Comparison of ENCODE assay signal across 21 cellular contexts in the genomic region with DNA sequence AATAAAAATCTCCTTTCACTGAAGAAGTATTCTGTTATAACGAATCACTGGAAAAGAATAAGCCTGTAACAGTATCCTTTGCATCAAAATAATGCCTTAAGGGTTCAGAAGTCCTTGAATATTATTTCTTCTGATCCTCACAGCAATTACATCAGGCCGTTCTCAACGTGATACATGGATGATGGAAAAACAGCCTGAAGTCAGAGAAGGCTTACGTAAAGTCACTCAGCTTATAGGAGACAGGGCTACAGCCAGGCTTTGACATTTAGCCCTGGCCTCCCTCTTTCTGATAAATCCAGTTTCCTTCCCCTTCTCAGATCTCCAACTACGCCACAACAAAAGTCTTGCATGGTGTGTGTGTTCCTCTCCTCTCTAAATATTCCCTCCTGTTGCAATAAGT.
DNase-seq lines count a peak whose midpoint lies in the region; ATAC-seq and TF ChIP-seq lines count a peak whose summit lies in the region.
"Had no signal": no experiment of that assay in that cellular context is flagged by ENCODE, and none has a peak within 500 bp of the region (broad histone marks: within the 10 kb centered on the region; RNA-seq: fewer than 3 reads in every experiment).

No MANE protein-coding gene starts in this region.

- H3K36me3 ChIP-seq in adipocyte (ENCODE audit: control insufficient read depth, insufficient read depth, low read length, severe bottlenecking) (no peaks in the 10 kb centered on the region), neutrophil (no peaks in the 10 kb centered on the region), SK-N-SH (replicated peaks in 1 of 2; ENCODE audit: control insufficient read depth in 1 of 2, insufficient read depth in 2 of 2, low read length in 1 of 2) (no peaks in the 10 kb centered on the region)
- H3K36me3 ChIP-seq: HAP-1 had no signal

- no peaks in the 10 kb centered on the region for H3F3A ChIP-seq in SK-N-SH (replicated peaks; ENCODE audit: insufficient read depth)

- POLR2A ChIA-PET in SK-N-SH (lab: Yijun Ruan, JAX): no interaction called here

- H3K4me1 ChIP-seq in adipocyte (ENCODE audit: control insufficient read depth, insufficient read depth, low read length): no peaks in the 10 kb centered on the region
- peaks cover 5 to 12% of the 10 kb centered on the region in 2 experiments for H3K4me1 ChIP-seq in neutrophil (ENCODE audit: control insufficient read depth in 1 of 2, insufficient read depth in 1 of 2, low read depth in 1 of 2, low read length in 1 of 2)
- H3K4me1 ChIP-seq in SK-N-SH (ENCODE audit: control insufficient read depth in 1 of 2, insufficient read depth in 2 of 2, low read depth in 1 of 2, low read length in 1 of 2): no peaks in the 10 kb centered on the region
- H3K4me1 ChIP-seq: A549 had no signal

- no peaks in the 10 kb centered on the region for H3K9me2 ChIP-seq in SK-N-SH

- DNase-seq in GDM1 (lab: John Stamatoyannopoulos, UW) (peak; percentile 47), MV-4-11 (lab: John Stamatoyannopoulos, UW) (peak; percentile 24), adipocyte (ENCODE audit: low read depth) (peak; percentile 48), NCI-H2029 treated with DMSO at 0.1 percent for 48 hours (lab: John Stamatoyannopoulos, UW) (no peak), SK-N-SH (no peak)
- DNase-seq: CD4-positive, alpha-beta T cell; DMS79 treated with DMSO at 0.1 percent for 48 hours; MM.1S; NCI-H1092 treated with DMSO at 0.1 percent for 48 hours; NCI-H146; NCI-H2081 treated with DMSO at 0.1 percent for 48 hours; NCI-H510A treated with DMSO at 0.1 percent for 48 hours; NCI-H82; PC-3; RPMI8226; SHP77 treated with DMSO at 0.1 percent for 48 hours had no signal

- H3K4me2 ChIP-seq in SK-N-SH: no peak overlapping the region
- H3K4me2 ChIP-seq: A549 had no signal

- no peaks in the 10 kb centered on the region for H4K20me1 ChIP-seq in SK-N-SH (ENCODE audit: insufficient read depth)

- no peak for TF ChIP-seq RAD21 in SK-N-SH (IDR thresholded peaks at IDR 0.05; ENCODE audit: low read length)

- H3K27me3 ChIP-seq in adipocyte (replicated peaks; ENCODE audit: control insufficient read depth, insufficient read depth, low read length): no peaks in the 10 kb centered on the region
- H3K27me3 ChIP-seq in neutrophil: no peaks in the 10 kb centered on the region
- no peaks in the 10 kb centered on the region for H3K27me3 ChIP-seq in SK-N-SH (ENCODE audit: insufficient read depth)

- 84% methylated on average over 5 of the region's 5 CpGs for WGBS in SK-N-SH (ENCODE audit: low lambda C conversion rate)

- TF ChIP-seq CTCF in neutrophil (IDR thresholded peaks at IDR 0.05) (no peak), SK-N-SH (IDR thresholded peaks at IDR 0.05) (no peak)

- H3K9me3 ChIP-seq in adipocyte (ENCODE audit: control insufficient read depth, low read length): no peaks in the 10 kb centered on the region
- H3K9me3 ChIP-seq in neutrophil: no peaks in the 10 kb centered on the region
- H3K9me3 ChIP-seq in SK-N-SH: no peaks in the 10 kb centered on the region
- H3K9me3 ChIP-seq: A549, HAP-1 had no signal

- 0 out of 2 replicates have a peak, but pooled peaks cover 4% of the 10 kb centered on the region for H3K79me2 ChIP-seq in SK-N-SH (ENCODE audit: insufficient read depth)

- CTCF ChIA-PET in SK-N-SH (lab: Yijun Ruan, JAX): interaction anchor here (1.2 kb wide), 1 partner anchor 12 kb away, joined by 3 read pairs; no protein-coding TSS in a partner anchor

- no peak overlapping the region for H2AFZ ChIP-seq in SK-N-SH (ENCODE audit: low read depth)

- H3K27ac ChIP-seq in neutrophil (peak overlapping the region; percentile 49), SK-N-SH (ENCODE audit: low read depth in 2 of 2, low read length in 1 of 2) (no peak overlapping the region)
- H3K27ac ChIP-seq: A549, HL-60 had no signal

- ATAC-seq in GM21825 (IDR thresholded peaks at IDR 0.05; ENCODE audit: unreplicated experiment): no peak
- ATAC-seq: A549, PC-3 had no signal

- no peak for TF ChIP-seq EP300 in SK-N-SH (IDR thresholded peaks at IDR 0.05; ENCODE audit: borderline replicate concordance in 1 of 2, low read depth in 1 of 2, low read length in 1 of 2)

- no peak overlapping the region for H3K4me3 ChIP-seq in adipocyte (ENCODE audit: low read length)
- no peak overlapping the region for H3K4me3 ChIP-seq in neutrophil (ENCODE audit: low read depth in 1 of 2, low read length in 1 of 2)
- H3K4me3 ChIP-seq in SK-N-SH (ENCODE audit: low read depth in 2 of 2, low read length in 1 of 2): no peak overlapping the region
- H3K4me3 ChIP-seq: A549, HAP-1 had no signal

- H3K9ac ChIP-seq in adipocyte (ENCODE audit: low read length) (no peak overlapping the region), SK-N-SH (no peak overlapping the region)

TF ChIP-seq in SK-N-SH, 30 proteins besides CTCF, POLR2A, EP300 and RAD21:
- TF ChIP-seq, protein P1, sequence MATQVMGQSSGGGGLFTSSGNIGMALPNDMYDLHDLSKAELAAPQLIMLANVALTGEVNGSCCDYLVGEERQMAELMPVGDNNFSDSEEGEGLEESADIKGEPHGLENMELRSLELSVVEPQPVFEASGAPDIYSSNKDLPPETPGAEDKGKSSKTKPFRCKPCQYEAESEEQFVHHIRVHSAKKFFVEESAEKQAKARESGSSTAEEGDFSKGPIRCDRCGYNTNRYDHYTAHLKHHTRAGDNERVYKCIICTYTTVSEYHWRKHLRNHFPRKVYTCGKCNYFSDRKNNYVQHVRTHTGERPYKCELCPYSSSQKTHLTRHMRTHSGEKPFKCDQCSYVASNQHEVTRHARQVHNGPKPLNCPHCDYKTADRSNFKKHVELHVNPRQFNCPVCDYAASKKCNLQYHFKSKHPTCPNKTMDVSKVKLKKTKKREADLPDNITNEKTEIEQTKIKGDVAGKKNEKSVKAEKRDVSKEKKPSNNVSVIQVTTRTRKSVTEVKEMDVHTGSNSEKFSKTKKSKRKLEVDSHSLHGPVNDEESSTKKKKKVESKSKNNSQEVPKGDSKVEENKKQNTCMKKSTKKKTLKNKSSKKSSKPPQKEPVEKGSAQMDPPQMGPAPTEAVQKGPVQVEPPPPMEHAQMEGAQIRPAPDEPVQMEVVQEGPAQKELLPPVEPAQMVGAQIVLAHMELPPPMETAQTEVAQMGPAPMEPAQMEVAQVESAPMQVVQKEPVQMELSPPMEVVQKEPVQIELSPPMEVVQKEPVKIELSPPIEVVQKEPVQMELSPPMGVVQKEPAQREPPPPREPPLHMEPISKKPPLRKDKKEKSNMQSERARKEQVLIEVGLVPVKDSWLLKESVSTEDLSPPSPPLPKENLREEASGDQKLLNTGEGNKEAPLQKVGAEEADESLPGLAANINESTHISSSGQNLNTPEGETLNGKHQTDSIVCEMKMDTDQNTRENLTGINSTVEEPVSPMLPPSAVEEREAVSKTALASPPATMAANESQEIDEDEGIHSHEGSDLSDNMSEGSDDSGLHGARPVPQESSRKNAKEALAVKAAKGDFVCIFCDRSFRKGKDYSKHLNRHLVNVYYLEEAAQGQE (IDR thresholded peaks at IDR 0.05; ENCODE audit: low read depth, low read length): no peak
- TF ChIP-seq, protein P2, sequence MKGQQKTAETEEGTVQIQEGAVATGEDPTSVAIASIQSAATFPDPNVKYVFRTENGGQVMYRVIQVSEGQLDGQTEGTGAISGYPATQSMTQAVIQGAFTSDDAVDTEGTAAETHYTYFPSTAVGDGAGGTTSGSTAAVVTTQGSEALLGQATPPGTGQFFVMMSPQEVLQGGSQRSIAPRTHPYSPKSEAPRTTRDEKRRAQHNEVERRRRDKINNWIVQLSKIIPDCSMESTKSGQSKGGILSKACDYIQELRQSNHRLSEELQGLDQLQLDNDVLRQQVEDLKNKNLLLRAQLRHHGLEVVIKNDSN (IDR thresholded peaks at IDR 0.05; ENCODE audit: borderline replicate concordance, low read depth): no peak
- TF ChIP-seq ELF1 (IDR thresholded peaks at IDR 0.05): no peak
- TF ChIP-seq MEF2A (IDR thresholded peaks at IDR 0.05; ENCODE audit: borderline replicate concordance, low read depth): no peak
- no peak for TF ChIP-seq TEAD4 (IDR thresholded peaks at IDR 0.05; ENCODE audit: borderline replicate concordance, insufficient read depth)

Comparison
In these comparisons a context has a peak if more than half of its experiments do, and no peak if none do; other contexts are left out.
1. DNase-seq: peak in GDM1 (single experiment), MV-4-11 (single experiment) and adipocyte (single experiment); none in NCI-H2029 treated with DMSO at 0.1 percent for 48 hours (single experiment) and SK-N-SH (single experiment).